ENCODE assay signal across 10 cellular contexts in the genomic region with DNA sequence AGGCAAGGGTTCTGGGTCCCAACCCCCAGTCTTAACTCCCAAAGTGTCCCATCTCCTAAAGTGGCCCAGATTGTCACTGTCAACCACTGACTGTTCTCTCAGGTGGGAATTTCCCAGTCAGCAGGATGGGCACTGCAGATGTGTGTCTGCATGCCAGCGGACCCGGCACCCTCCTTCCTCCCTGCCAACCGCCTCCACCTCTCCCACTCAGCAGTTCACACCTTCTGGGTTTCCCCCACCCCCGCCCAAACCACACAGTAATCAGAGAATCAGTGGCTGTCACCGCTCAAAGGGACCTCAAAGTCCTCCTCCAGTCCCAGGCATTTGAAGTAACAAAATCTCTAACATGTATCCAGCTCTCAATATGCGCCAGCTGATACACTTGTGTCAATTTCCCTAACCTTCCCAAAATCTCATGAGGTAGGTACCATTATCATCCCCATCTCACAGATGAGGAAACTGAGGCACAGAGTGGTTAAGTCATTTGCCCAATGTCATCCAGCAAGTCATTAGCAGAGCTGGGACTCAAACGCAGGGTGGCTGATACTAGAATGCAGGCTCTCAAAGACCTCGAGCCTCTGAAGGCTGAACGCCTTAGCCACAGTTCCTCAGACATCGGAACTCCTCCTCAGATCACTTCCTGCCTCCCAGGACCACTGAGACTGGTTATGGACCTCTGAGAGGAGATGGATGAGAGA. TPM values are rescaled to one million over a fixed set of nuclear protein-coding genes. Genes with fewer than 3 reads are reported as not detected.
DNase-seq lines count a peak whose midpoint lies in the region; ATAC-seq and TF ChIP-seq lines count a peak whose summit lies in the region.
"Had no signal": no experiment of that assay in that cellular context is flagged by ENCODE, and none has a peak within 500 bp of the region (broad histone marks: within the 10 kb centered on the region; RNA-seq: fewer than 3 reads in every experiment).

No MANE protein-coding gene starts in this region.

- intact Hi-C loops in left lung (cut with DNase I), result no loop called here
- intact Hi-C loops in tibial artery (cut with DNase I; ENCODE audit: low total_unique reads), result no loop called here

- no peaks in the 10 kb centered on the region for H3K79me2 ChIP-seq in GM23338 (replicated peaks; ENCODE audit: insufficient read depth)

- no peak overlapping the region for H3K4me2 ChIP-seq in GM23338

- H3K4me1 ChIP-seq in left lung (peaks cover 3 to 40% of the 10 kb centered on the region in 2 donors), GM23338 (ENCODE audit: insufficient read depth) (peaks cover 37% of the 10 kb centered on the region), tibial artery (peaks cover 0 to 20% (median 15%) of the 10 kb centered on the region in 4 donors)

- H3K4me3 Mint-ChIP-seq in memory B cell (peak overlapping the region; percentile 97), GM23338 (no peak overlapping the region)
- H3K4me3 Mint-ChIP-seq in stimulated activated effector memory CD8-positive, alpha-beta T cell treated with anti-CD3 and anti-CD28 coated beads, Interleukin-12 subunit alpha, Interleukin-12 subunit beta, amount 100 ng/mL, for 72 hours, result peak overlapping the region; percentile 92

- peaks cover 25% of the 10 kb centered on the region; the same call in 1 of the 2 replicates for H3F3A ChIP-seq in GM23338 (replicated peaks; ENCODE audit: low read depth)

- TF ChIP-seq CTCF in NB4 (IDR thresholded peaks at IDR 0.05; ENCODE audit: low read depth, low read length) (no peak), left lung (IDR thresholded peaks at IDR 0.05) (no peak), GM23338 (conservative IDR thresholded peaks at IDR 0.05; ENCODE audit: low read depth in 2 of 2) (no peak), tibial artery (IDR thresholded peaks at IDR 0.05) (no peak)

- no peaks in the 10 kb centered on the region for H3K9me2 ChIP-seq in GM23338 (ENCODE audit: insufficient read depth)

- H3K9me3 ChIP-seq in left lung (no peaks in the 10 kb centered on the region), tibial artery (no peaks in the 10 kb centered on the region)

- ATAC-seq in memory B cell (ENCODE audit: low read depth), result peak; percentile 41
- peak; percentile 71 for ATAC-seq in stimulated activated effector memory CD8-positive, alpha-beta T cell treated with anti-CD3 and anti-CD28 coated beads, Interleukin-12 subunit alpha, Interleukin-12 subunit beta, amount 100 ng/mL, for 72 hours
- no peak for ATAC-seq in left lung
- no peak for ATAC-seq in GM23338
- ATAC-seq: left cardiac atrium had no signal

- H2AFZ ChIP-seq in GM23338, result no peak overlapping the region

- DNase-seq in NB4 (ENCODE audit: low read depth) (no peak), memory B cell (ENCODE audit: low spot score in 2 of 2) (peak in 1 of 2 donors; percentile 60), left lung (no peak), GM23338 (ENCODE audit: low spot score) (no peak), tibial artery (no peak), epidermal melanocyte (ENCODE audit: insufficient read length, low spot score) (no peak)
- DNase-seq in activated CD8-positive, alpha-beta memory T cell treated with anti-CD3 and anti-CD28 coated beads, Interleukin-2, amount 50 U/mL, for 48 hours, result peak; percentile 88
- DNase-seq in stimulated activated effector memory CD8-positive, alpha-beta T cell treated with anti-CD3 and anti-CD28 coated beads, Interleukin-12 subunit alpha, Interleukin-12 subunit beta, amount 100 ng/mL, for 72 hours (ENCODE audit: low spot score in 2 of 2), result peak in 1 of 2 donors; percentile 86
- DNase-seq: left cardiac atrium, MM.1S had no signal

- H3K27ac Mint-ChIP-seq in memory B cell (peak overlapping the region; percentile 94), GM23338 (no peak overlapping the region)
- peak overlapping the region; percentile 73 for H3K27ac Mint-ChIP-seq in stimulated activated effector memory CD8-positive, alpha-beta T cell treated with anti-CD3 and anti-CD28 coated beads, Interleukin-12 subunit alpha, Interleukin-12 subunit beta, amount 100 ng/mL, for 72 hours

- H3K36me3 ChIP-seq in left lung (no peaks in the 10 kb centered on the region), GM23338 (ENCODE audit: insufficient read depth) (no peaks in the 10 kb centered on the region), tibial artery (no peaks in the 10 kb centered on the region)

- peaks cover 12% of the 10 kb centered on the region for H3K36me3 Mint-ChIP-seq in memory B cell
- H3K36me3 Mint-ChIP-seq in stimulated activated effector memory CD8-positive, alpha-beta T cell treated with anti-CD3 and anti-CD28 coated beads, Interleukin-12 subunit alpha, Interleukin-12 subunit beta, amount 100 ng/mL, for 72 hours, result peaks cover 95% of the 10 kb centered on the region
- no peaks in the 10 kb centered on the region for H3K36me3 Mint-ChIP-seq in GM23338 (ENCODE audit: low read depth)

- H3K9me3 Mint-ChIP-seq in memory B cell (no peaks in the 10 kb centered on the region), GM23338 (no peaks in the 10 kb centered on the region)
- no peaks in the 10 kb centered on the region for H3K9me3 Mint-ChIP-seq in stimulated activated effector memory CD8-positive, alpha-beta T cell treated with anti-CD3 and anti-CD28 coated beads, Interleukin-12 subunit alpha, Interleukin-12 subunit beta, amount 100 ng/mL, for 72 hours

- peaks cover 49 to 86% of the 10 kb centered on the region in 2 donors for H3K27me3 ChIP-seq in left lung
- peaks cover 59% of the 10 kb centered on the region for H3K27me3 ChIP-seq in GM23338 (ENCODE audit: insufficient read depth)
- peaks cover 0 to 49% of the 10 kb centered on the region in 2 donors for H3K27me3 ChIP-seq in tibial artery

- H3K27me3 Mint-ChIP-seq in memory B cell, result no peaks in the 10 kb centered on the region
- H3K27me3 Mint-ChIP-seq in GM23338 (ENCODE audit: insufficient read depth, low read depth, poor library complexity), result peaks cover 50% of the 10 kb centered on the region

- no peaks in the 10 kb centered on the region for H4K20me1 ChIP-seq in GM23338 (replicated peaks; ENCODE audit: insufficient read depth)

- peaks cover 57% of the 10 kb centered on the region for H3K4me1 Mint-ChIP-seq in memory B cell
- peaks cover 74% of the 10 kb centered on the region for H3K4me1 Mint-ChIP-seq in stimulated activated effector memory CD8-positive, alpha-beta T cell treated with anti-CD3 and anti-CD28 coated beads, Interleukin-12 subunit alpha, Interleukin-12 subunit beta, amount 100 ng/mL, for 72 hours
- peaks cover 29% of the 10 kb centered on the region for H3K4me1 Mint-ChIP-seq in GM23338

- H3K4me3 ChIP-seq in NB4 (ENCODE audit: low read depth, low read length) (peak overlapping the region; percentile 3), left lung (no peak overlapping the region), GM23338 (no peak overlapping the region), tibial artery (no peak overlapping the region)

- H3K27ac ChIP-seq in left lung (no peak overlapping the region), GM23338 (ENCODE audit: low read depth) (no peak overlapping the region), tibial artery (no peak overlapping the region)

- TF ChIP-seq POLR2A in NB4 (IDR thresholded peaks at IDR 0.05; ENCODE audit: extremely low read depth, insufficient read length), result no peak

TF ChIP-seq in GM23338, 12 proteins besides CTCF, POLR2A, EP300 and RAD21 (continues in another document):
- TF ChIP-seq, protein P1, sequence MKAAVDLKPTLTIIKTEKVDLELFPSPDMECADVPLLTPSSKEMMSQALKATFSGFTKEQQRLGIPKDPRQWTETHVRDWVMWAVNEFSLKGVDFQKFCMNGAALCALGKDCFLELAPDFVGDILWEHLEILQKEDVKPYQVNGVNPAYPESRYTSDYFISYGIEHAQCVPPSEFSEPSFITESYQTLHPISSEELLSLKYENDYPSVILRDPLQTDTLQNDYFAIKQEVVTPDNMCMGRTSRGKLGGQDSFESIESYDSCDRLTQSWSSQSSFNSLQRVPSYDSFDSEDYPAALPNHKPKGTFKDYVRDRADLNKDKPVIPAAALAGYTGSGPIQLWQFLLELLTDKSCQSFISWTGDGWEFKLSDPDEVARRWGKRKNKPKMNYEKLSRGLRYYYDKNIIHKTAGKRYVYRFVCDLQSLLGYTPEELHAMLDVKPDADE (IDR thresholded peaks at IDR 0.05), result no peak
- TF ChIP-seq JUNB (IDR thresholded peaks at IDR 0.05; ENCODE audit: unreplicated experiment) (no peak), ZNF331 (CRISPR knock-in tag; IDR thresholded peaks at IDR 0.05; ENCODE audit: low read depth) (no peak), EZH2 (IDR thresholded peaks at IDR 0.05; ENCODE audit: low read depth, unreplicated experiment) (no peak)

RNA-seq across cellular contexts. Expression of a gene that starts 4.8 kb away (rescaled TPM):
- total RNA-seq in left lung, result 1 to 10 TPM; 2.7 to 8.7 TPM
- 0.12 and 0.73 TPM in 2 replicates for total RNA-seq in GM23338 (2014; rRNA removed; shearing (Covaris generic))
- 0.23 and 0.26 TPM in 2 replicates for polyA plus RNA-seq in GM23338 (2016; fragmentation: Nextera tagmentation; extraction: Ambion mirVana)

Comparison
In these comparisons a context has a peak if more than half of its experiments do, and no peak if none do; other contexts are left out.
1. ATAC-seq: peak in memory B cell (single experiment) and stimulated activated effector memory CD8-positive, alpha-beta T cell treated with anti-CD3 and anti-CD28 coated beads, Interleukin-12 subunit alpha, Interleukin-12 subunit beta, amount 100 ng/mL, for 72 hours (single experiment); none in left lung (single experiment) and GM23338 (single experiment).